Comparison of ENCODE assay signal across 28 cellular contexts in the genomic region with DNA sequence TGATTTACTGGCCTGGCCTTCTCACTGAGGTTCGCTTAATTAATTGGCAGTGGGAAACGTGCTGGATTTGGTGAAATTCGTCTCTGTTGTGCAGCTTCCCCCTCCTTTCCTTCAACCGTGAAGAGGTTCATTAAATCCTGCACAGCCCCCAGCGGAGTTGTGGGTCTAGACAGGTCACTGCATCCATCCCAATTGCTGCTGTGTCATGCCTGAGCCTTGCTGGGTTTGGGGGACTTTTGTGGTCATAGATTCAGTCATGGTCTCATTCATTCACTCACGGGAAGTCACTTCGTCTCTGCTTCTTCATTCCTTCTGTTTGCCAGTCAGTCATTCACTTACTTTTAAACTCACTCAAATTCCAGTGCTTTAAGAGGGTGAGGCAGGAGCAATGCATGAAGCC.
"Had no signal": no experiment of that assay in that cellular context is flagged by ENCODE, and none has a peak within 500 bp of the region (broad histone marks: within the 10 kb centered on the region; RNA-seq: fewer than 3 reads in every experiment).

No MANE protein-coding gene starts in this region.

- H3K36me3 Mint-ChIP-seq: activated CD4-positive, alpha-beta memory T cell treated with anti-CD3 and anti-CD28 coated beads for 36 hours; activated naive CD8-positive, alpha-beta T cell; brain had no signal

- ATAC-seq: activated CD4-positive, alpha-beta T cell treated with anti-CD3 and anti-CD28 coated beads for 36 hours; activated CD8-positive, alpha-beta T cell treated with anti-CD3 and anti-CD28 coated beads, Interleukin-2, amount 10 ng/mL, durations not matched to agents 7 days and 5 days; activated T-cell treated with anti-CD3 and anti-CD28 coated beads, Interleukin-2, amount 50 U/mL, for 4 hours; activated T-helper 17 cell treated with anti-CD3 and anti-CD28 coated beads, Interleukin-2, amount 50 U/mL, for 72 hours; esophagus mucosa; T-helper 17 cell had no signal

- H3K4me1 Mint-ChIP-seq: activated CD4-positive, alpha-beta T cell treated with anti-CD3 and anti-CD28 coated beads for 36 hours; activated CD4-positive, alpha-beta T cell treated with anti-CD3 and anti-CD28 coated beads, Interleukin-2, amount 10 ng/mL, durations not matched to agents 24 days and 14 days; activated T-helper 17 cell treated with anti-CD3 and anti-CD28 coated beads, Interleukin-2, amount 50 U/mL, for 72 hours had no signal

- H3K36me3 ChIP-seq: breast epithelium, cardiac muscle cell, colonic mucosa had no signal

- DNase-seq: activated CD4-positive, alpha-beta memory T cell treated with anti-CD3 and anti-CD28 coated beads for 36 hours; activated CD4-positive, alpha-beta T cell treated with anti-CD3 and anti-CD28 coated beads for 36 hours; activated CD4-positive, alpha-beta T cell treated with anti-CD3 and anti-CD28 coated beads, Interleukin-2, amount 10 ng/mL, durations not matched to agents 24 days and 14 days; activated CD4-positive, CD25-positive, alpha-beta regulatory T cell; activated CD4-positive, CD25-positive, alpha-beta regulatory T cell treated with anti-CD3 and anti-CD28 coated beads, Interleukin-2, amount 50 U/mL, for 72 hours; activated CD8-positive, alpha-beta T cell treated with anti-CD3 and anti-CD28 coated beads, Interleukin-2, amount 10 ng/mL, durations not matched to agents 7 days and 5 days; activated effector memory CD4-positive, alpha-beta T cell treated with Interleukin-2 at 50 U/mL for 16 hours; activated gamma-delta T cell treated with Interleukin-2 at 50 U/mL for 16 hours; activated naive CD4-positive, alpha-beta T cell treated with anti-CD3 and anti-CD28 coated beads, Interleukin-2, amount 50 U/mL, for 16 hours; activated naive CD4-positive, alpha-beta T cell treated with Interleukin-2 at 50 U/mL for 16 hours; activated T-cell treated with anti-CD3 and anti-CD28 coated beads, Interleukin-2, amount 50 U/mL, for 4 hours; amygdala; aorta; central memory CD4-positive, alpha-beta T cell; cerebellar nuclear complex; colonic mucosa; effector CD8-positive, alpha-beta T cell; foreskin fibroblast; T-helper 1 cell; T-helper 17 cell; T1000 had no signal

- H3K27ac Mint-ChIP-seq: activated CD4-positive, alpha-beta memory T cell treated with anti-CD3 and anti-CD28 coated beads for 36 hours; activated CD4-positive, alpha-beta T cell treated with anti-CD3 and anti-CD28 coated beads for 36 hours; activated CD4-positive, alpha-beta T cell treated with anti-CD3 and anti-CD28 coated beads, Interleukin-2, amount 10 ng/mL, durations not matched to agents 24 days and 14 days; activated CD8-positive, alpha-beta T cell treated with anti-CD3 and anti-CD28 coated beads, Interleukin-2, amount 10 ng/mL, durations not matched to agents 7 days and 5 days; activated naive CD8-positive, alpha-beta T cell; activated T-helper 17 cell treated with anti-CD3 and anti-CD28 coated beads, Interleukin-2, amount 50 U/mL, for 72 hours; T-helper 17 cell; T-helper 2 cell treated with Interferon-gamma antibody and Interleukin-4, amounts not matched to agents 5 μg/mL and 100 μg/mL, for 36 hours had no signal

- H3K27ac ChIP-seq: breast epithelium, cardiac muscle cell, colonic mucosa had no signal

- H3K4me1 ChIP-seq: breast epithelium, colonic mucosa had no signal

- H3K27me3 Mint-ChIP-seq: activated CD4-positive, alpha-beta T cell treated with anti-CD3 and anti-CD28 coated beads for 36 hours; activated T-helper 17 cell treated with anti-CD3 and anti-CD28 coated beads, Interleukin-2, amount 50 U/mL, for 72 hours; brain had no signal

- H3K9me3 ChIP-seq: breast epithelium, colonic mucosa had no signal

- H3K27me3 ChIP-seq: breast epithelium, cardiac muscle cell, colonic mucosa had no signal

- H3K9me3 Mint-ChIP-seq: activated CD4-positive, alpha-beta memory T cell treated with anti-CD3 and anti-CD28 coated beads for 36 hours; activated CD4-positive, alpha-beta T cell treated with anti-CD3 and anti-CD28 coated beads, Interleukin-2, amount 10 ng/mL, durations not matched to agents 24 days and 14 days; activated T-cell treated with anti-CD3 and anti-CD28 coated beads, Interleukin-2, amount 50 U/mL, for 4 hours; activated T-helper 17 cell treated with anti-CD3 and anti-CD28 coated beads, Interleukin-2, amount 50 U/mL, for 72 hours; brain; T-helper 2 cell treated with Interferon-gamma antibody and Interleukin-4, amounts not matched to agents 5 μg/mL and 100 μg/mL, for 36 hours had no signal

- H3K4me3 Mint-ChIP-seq: activated CD4-positive, alpha-beta memory T cell treated with anti-CD3 and anti-CD28 coated beads for 36 hours; activated CD4-positive, alpha-beta T cell treated with anti-CD3 and anti-CD28 coated beads for 36 hours; activated CD4-positive, alpha-beta T cell treated with anti-CD3 and anti-CD28 coated beads, Interleukin-2, amount 10 ng/mL, durations not matched to agents 24 days and 14 days; activated CD8-positive, alpha-beta T cell treated with anti-CD3 and anti-CD28 coated beads, Interleukin-2, amount 10 ng/mL, durations not matched to agents 7 days and 5 days; activated naive CD8-positive, alpha-beta T cell; activated T-cell treated with anti-CD3 and anti-CD28 coated beads, Interleukin-2, amount 50 U/mL, for 4 hours; activated T-helper 17 cell treated with anti-CD3 and anti-CD28 coated beads, Interleukin-2, amount 50 U/mL, for 72 hours; brain; T-helper 17 cell; T-helper 2 cell treated with Interferon-gamma antibody and Interleukin-4, amounts not matched to agents 5 μg/mL and 100 μg/mL, for 36 hours had no signal

- H3K4me3 ChIP-seq: breast epithelium, cardiac muscle cell, colonic mucosa had no signal
